In the genomic region with DNA sequence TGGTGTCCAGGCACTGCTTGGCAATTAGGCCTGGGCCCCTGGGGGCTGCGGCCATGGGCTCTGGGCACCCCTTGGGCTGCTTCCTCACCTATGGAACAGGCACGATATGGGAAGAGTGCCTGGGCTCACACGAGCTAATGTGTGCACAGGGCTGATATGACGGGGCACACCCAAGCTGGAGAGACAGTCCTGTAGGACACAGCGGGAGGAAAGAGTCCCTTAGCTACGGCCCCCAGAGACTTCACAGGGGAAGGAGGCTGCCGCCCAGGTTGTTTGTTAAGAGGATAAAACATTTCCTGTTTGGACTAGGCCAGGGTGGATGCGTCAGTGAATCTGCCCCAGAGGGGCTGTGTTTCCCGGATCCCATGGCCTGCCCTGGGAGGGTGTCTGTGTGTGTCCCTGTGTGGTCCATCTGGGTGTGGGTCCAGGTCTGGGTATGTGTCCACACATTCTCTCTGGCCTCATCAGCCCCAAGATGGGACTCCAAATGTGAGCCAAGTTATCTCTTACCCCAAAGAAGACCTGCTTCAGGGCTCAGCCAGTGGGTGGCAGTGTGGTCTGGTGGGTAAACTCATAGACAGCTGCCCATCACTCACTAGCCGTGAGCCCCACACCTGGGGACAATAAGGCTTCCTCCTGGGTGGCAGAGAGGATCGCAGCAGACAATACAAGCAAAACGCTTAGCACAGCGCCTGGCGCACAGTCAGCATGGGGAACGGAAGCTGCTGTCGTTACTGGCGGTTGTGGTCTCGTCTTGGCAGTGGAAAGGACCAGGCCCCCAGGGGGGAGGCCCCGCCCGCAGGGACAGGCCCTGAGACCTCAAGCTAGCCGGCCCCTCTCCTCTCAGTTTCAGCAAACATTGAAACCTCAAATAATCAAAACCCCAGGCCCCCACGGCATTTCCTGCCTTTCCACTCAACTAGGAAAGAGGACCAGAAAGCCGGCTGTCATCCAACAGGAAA, we compare ENCODE assay signal across 7 cellular contexts. TPM values are rescaled to one million over a fixed set of nuclear protein-coding genes. Genes with fewer than 3 reads are reported as not detected.
DNase-seq lines count a peak whose midpoint lies in the region; ATAC-seq and TF ChIP-seq lines count a peak whose summit lies in the region.

No MANE protein-coding gene starts in this region.

- TF ChIP-seq CTCF in GM12873 (IDR thresholded peaks at IDR 0.05; ENCODE audit: insufficient read depth, low read depth, low read length, missing control alignments) = peak; percentile 61
- TF ChIP-seq CTCF in LNCaP clone FGC (IDR thresholded peaks at IDR 0.05; ENCODE audit: control insufficient read depth, extremely low read depth, insufficient read depth) = peak; percentile 36; the same call in 1 of the 2 replicates
- TF ChIP-seq CTCF in epithelial cell of esophagus (IDR thresholded peaks at IDR 0.05; ENCODE audit: insufficient read depth, low read depth, low read length, missing control alignments) = peak; percentile 44
- TF ChIP-seq CTCF in osteocyte (IDR thresholded peaks at IDR 0.05) = peak; percentile 46

- no peak overlapping the region for H3K4me3 ChIP-seq in LNCaP clone FGC (ENCODE audit: low read depth, low read length)
- no peak overlapping the region for H3K4me3 ChIP-seq in epithelial cell of esophagus (ENCODE audit: low read length)

- CTCF ChIA-PET in activated CD4-positive, alpha-beta T cell treated with anti-CD3 and anti-CD28 coated beads, Interleukin-2, amount 10 ng/mL, durations not matched to agents 7 days and 5 days (lab: Charles Lee) = interaction anchor here (0.6 to 1.5 kb wide), 6 partner anchors 17 to 1168 kb away, joined by 3 to 6 read pairs (median 3); no protein-coding TSS in a partner anchor

- peaks cover 38% of the 10 kb centered on the region for H3K27me3 Mint-ChIP-seq in activated CD4-positive, alpha-beta T cell treated with anti-CD3 and anti-CD28 coated beads, Interleukin-2, amount 10 ng/mL, durations not matched to agents 7 days and 5 days
- H3K27me3 Mint-ChIP-seq in osteocyte (ENCODE audit: unreplicated experiment) = peaks cover 14% of the 10 kb centered on the region

- H3K4me1 Mint-ChIP-seq in activated CD4-positive, alpha-beta T cell treated with anti-CD3 and anti-CD28 coated beads, Interleukin-2, amount 10 ng/mL, durations not matched to agents 7 days and 5 days = peaks cover 31% of the 10 kb centered on the region
- peaks cover 16% of the 10 kb centered on the region for H3K4me1 Mint-ChIP-seq in osteocyte (ENCODE audit: unreplicated experiment)

- POLR2A ChIA-PET in activated CD4-positive, alpha-beta T cell treated with anti-CD3 and anti-CD28 coated beads, Interleukin-2, amount 10 ng/mL, durations not matched to agents 7 days and 5 days (lab: Charles Lee) = no interaction called here

- peak overlapping the region; percentile 34 for H3K4me3 Mint-ChIP-seq in activated CD4-positive, alpha-beta T cell treated with anti-CD3 and anti-CD28 coated beads, Interleukin-2, amount 10 ng/mL, durations not matched to agents 7 days and 5 days
- H3K4me3 Mint-ChIP-seq in osteocyte (ENCODE audit: unreplicated experiment) = no peak overlapping the region

- peak overlapping the region; percentile 79 for H3K27ac Mint-ChIP-seq in activated CD4-positive, alpha-beta T cell treated with anti-CD3 and anti-CD28 coated beads, Interleukin-2, amount 10 ng/mL, durations not matched to agents 7 days and 5 days
- H3K27ac Mint-ChIP-seq in osteocyte (ENCODE audit: unreplicated experiment) = no peak overlapping the region

- DNase-seq in LNCaP clone FGC (ENCODE audit: low read depth) (no peak), epithelial cell of esophagus (ENCODE audit: low read depth) (peak; percentile 45), osteocyte (ENCODE audit: extremely low spot score, unreplicated experiment) (no peak), cortex of kidney (lab: John Stamatoyannopoulos, UW) (no peak)
- peak; percentile 57 for DNase-seq in activated CD4-positive, alpha-beta T cell treated with anti-CD3 and anti-CD28 coated beads, Interleukin-2, amount 10 ng/mL, durations not matched to agents 7 days and 5 days

- no peaks in the 10 kb centered on the region for H3K9me3 Mint-ChIP-seq in activated CD4-positive, alpha-beta T cell treated with anti-CD3 and anti-CD28 coated beads, Interleukin-2, amount 10 ng/mL, durations not matched to agents 7 days and 5 days
- no peaks in the 10 kb centered on the region for H3K9me3 Mint-ChIP-seq in osteocyte (ENCODE audit: unreplicated experiment)

- H3K36me3 Mint-ChIP-seq in activated CD4-positive, alpha-beta T cell treated with anti-CD3 and anti-CD28 coated beads, Interleukin-2, amount 10 ng/mL, durations not matched to agents 7 days and 5 days (ENCODE audit: low read depth) = no peaks in the 10 kb centered on the region
- no peaks in the 10 kb centered on the region for H3K36me3 Mint-ChIP-seq in osteocyte (ENCODE audit: unreplicated experiment)

- peak; percentile 60 for ATAC-seq in GM21619 (IDR thresholded peaks at IDR 0.05; ENCODE audit: unreplicated experiment)

RNA-seq across cellular contexts. Expression of gene EMID1, which starts 3.2 kb away (rescaled TPM):
- total RNA-seq in activated CD4-positive, alpha-beta T cell treated with anti-CD3 and anti-CD28 coated beads, Interleukin-2, amount 10 ng/mL, durations not matched to agents 7 days and 5 days = not detected
- 0.42 and 0.51 TPM in 2 replicates for total RNA-seq in osteocyte

Comparison
In these comparisons a context has a peak if more than half of its experiments do, and no peak if none do; other contexts are left out.
1. DNase-seq: peak in activated CD4-positive, alpha-beta T cell treated with anti-CD3 and anti-CD28 coated beads, Interleukin-2, amount 10 ng/mL, durations not matched to agents 7 days and 5 days (single experiment) and epithelial cell of esophagus (single experiment); none in LNCaP clone FGC (single experiment), osteocyte (single experiment) and cortex of kidney (single experiment).
2. Peak in every context shown above with its lines, with median percentiles within 50 percentile points of each other: CTCF ChIP-seq.